In the genomic region with DNA sequence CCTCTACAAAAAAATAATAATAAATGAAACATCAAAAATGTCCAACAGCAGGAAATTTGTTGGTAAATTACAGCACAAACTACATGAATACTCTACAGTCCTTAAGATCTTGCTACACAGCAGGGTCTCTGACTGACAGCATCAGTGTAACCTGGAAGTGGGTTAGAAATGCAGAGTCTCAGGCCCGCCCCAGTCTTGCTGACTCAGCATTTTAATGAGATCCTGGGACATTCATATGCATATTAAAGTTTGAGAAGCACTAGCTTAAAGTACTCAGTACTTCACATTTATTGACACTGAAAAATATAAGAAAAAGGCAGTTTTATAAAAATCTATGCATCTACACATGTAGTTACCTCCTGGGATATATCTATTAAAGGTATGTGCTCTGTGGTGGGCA, we compare ENCODE assay signal across 16 cellular contexts. TPM values are rescaled to one million over a fixed set of nuclear protein-coding genes. Genes with fewer than 3 reads are reported as not detected.
A peak's percentile ranks its signal among the peaks of the same experiment; 100 is the strongest.
DNase-seq lines count a peak whose midpoint lies in the region; ATAC-seq, FAIRE-seq and TF ChIP-seq lines count a peak whose summit lies in the region.
"Had no signal": no experiment of that assay in that cellular context is flagged by ENCODE, and none has a peak within 500 bp of the region (broad histone marks: within the 10 kb centered on the region; RNA-seq: fewer than 3 reads in every experiment).

No MANE protein-coding gene starts in this region.

- H3K4me3 Mint-ChIP-seq in effector memory CD8-positive, alpha-beta T cell, result no peak overlapping the region

- H2AFZ ChIP-seq in KMS-11 (ENCODE audit: low read depth), result no peak overlapping the region

- H3K4me1 Mint-ChIP-seq in effector memory CD8-positive, alpha-beta T cell (ENCODE audit: low read depth in 2 of 2), result peaks cover 51 to 57% of the 10 kb centered on the region in 2 donors

- peaks cover 61% of the 10 kb centered on the region for H3K4me1 ChIP-seq in KMS-11 (ENCODE audit: low read depth, poor library complexity, severe bottlenecking)
- H3K4me1 ChIP-seq: BE2C had no signal

- peak overlapping the region; percentile 49; the same call in 1 of the 2 replicates for H3K27ac ChIP-seq in KMS-11
- H3K27ac ChIP-seq: HL-60, Peyer's patch had no signal

- no peak for TF ChIP-seq CTCF in KMS-11 (conservative IDR thresholded peaks at IDR 0.05; ENCODE audit: low read depth, low read length)
- no peak for TF ChIP-seq CTCF in D721Med (IDR thresholded peaks at IDR 0.05; ENCODE audit: insufficient read depth, missing control alignments)

- H3K27me3 ChIP-seq in KMS-11 (ENCODE audit: insufficient read depth, low read depth), result no peaks in the 10 kb centered on the region
- H3K27me3 ChIP-seq: BE2C, Peyer's patch had no signal

- H3K36me3 Mint-ChIP-seq in effector memory CD8-positive, alpha-beta T cell (ENCODE audit: insufficient read depth), result peaks cover 18% of the 10 kb centered on the region

- H3K4me3 ChIP-seq in KMS-11 (IDR thresholded peaks at IDR 0.05; ENCODE audit: insufficient read depth, low read depth, low read length), result no peak overlapping the region
- H3K4me3 ChIP-seq: Peyer's patch had no signal

- no peaks in the 10 kb centered on the region for H4K20me1 ChIP-seq in KMS-11 (ENCODE audit: insufficient read depth)

- no peaks in the 10 kb centered on the region for H3K9me3 Mint-ChIP-seq in effector memory CD8-positive, alpha-beta T cell

- no peak for ATAC-seq in effector memory CD8-positive, alpha-beta T cell (replicated peaks)
- no peak for ATAC-seq in HG03460 (IDR thresholded peaks at IDR 0.05; ENCODE audit: unreplicated experiment)

- H3K36me3 ChIP-seq in KMS-11 (ENCODE audit: insufficient read depth), result no peaks in the 10 kb centered on the region
- H3K36me3 ChIP-seq: BE2C, Peyer's patch had no signal

- peak; percentile 33 for DNase-seq in activated CD8-positive, alpha-beta memory T cell treated with anti-CD3 and anti-CD28 coated beads for 24 hours
- no peak for DNase-seq in activated CD8-positive, alpha-beta memory T cell treated with anti-CD3 and anti-CD28 coated beads, Interleukin-2, amount 50 U/mL, for 48 hours
- DNase-seq in effector memory CD8-positive, alpha-beta T cell, result no peak
- DNase-seq in ureter (ENCODE audit: low spot score) (peak; percentile 4), D721Med (ENCODE audit: insufficient read length, low spot score) (no peak)
- no peak for DNase-seq in stimulated activated CD4-positive, alpha-beta T cell treated with anti-CD3 and anti-CD28 coated beads, Interleukin-2, amount 100 ng/mL, for 24 hours
- DNase-seq: 8988T, BE2C, DMS79, NCI-H1092 treated with DMSO at 0.1 percent for 48 hours, NCI-H2081 treated with DMSO at 0.1 percent for 48 hours, Peyer's patch had no signal

- H3K9ac ChIP-seq in KMS-11, result no peak overlapping the region

- no peak overlapping the region; the same call in 1 of the 2 replicates for H3K4me2 ChIP-seq in KMS-11

- peak overlapping the region; percentile 64 to 89 for H3K27ac Mint-ChIP-seq in effector memory CD8-positive, alpha-beta T cell

- H3K27me3 Mint-ChIP-seq in effector memory CD8-positive, alpha-beta T cell, result no peaks in the 10 kb centered on the region

- H3K79me2 ChIP-seq in KMS-11 (ENCODE audit: insufficient read depth, low read depth), result peaks cover 12% of the 10 kb centered on the region; the same call in 1 of the 2 replicates

- no peak for FAIRE-seq in D721Med (lab: Jason Lieb, UNC)
- FAIRE-seq: GM12892 had no signal

RNA-seq across cellular contexts. Expression of gene ST3GAL5, which starts 21.7 kb away (rescaled TPM):
- 120 TPM for total RNA-seq in ureter

Comparison
In these comparisons a context has a peak if more than half of its experiments do, and no peak if none do; other contexts are left out.
1. DNase-seq: peak in activated CD8-positive, alpha-beta memory T cell treated with anti-CD3 and anti-CD28 coated beads for 24 hours (single experiment) and ureter (single experiment); none in activated CD8-positive, alpha-beta memory T cell treated with anti-CD3 and anti-CD28 coated beads, Interleukin-2, amount 50 U/mL, for 48 hours (single experiment), effector memory CD8-positive, alpha-beta T cell (0 of 3), D721Med (single experiment) and stimulated activated CD4-positive, alpha-beta T cell treated with anti-CD3 and anti-CD28 coated beads, Interleukin-2, amount 100 ng/mL, for 24 hours (0 of 2).